ENCODE assay signal across 1 cellular context in the genomic region with DNA sequence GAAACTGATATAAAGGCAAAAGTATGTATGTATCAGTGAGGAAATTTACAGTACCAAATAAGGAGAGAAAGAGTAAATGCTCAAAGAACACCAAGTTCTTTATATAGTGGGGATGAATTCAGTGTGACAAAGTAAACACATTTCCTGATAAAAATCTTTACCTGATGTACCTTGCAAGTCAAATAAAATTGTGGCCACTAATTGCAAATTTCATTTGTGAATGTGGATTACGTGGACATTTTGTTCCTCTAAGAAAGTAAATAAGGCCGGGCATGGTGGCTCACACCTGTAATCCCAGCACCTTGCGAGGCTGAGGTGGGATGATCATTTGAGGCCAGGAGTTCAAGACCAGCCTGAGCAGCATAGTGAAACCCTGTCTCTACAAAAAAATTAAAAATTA.
TF ChIP-seq lines count a peak whose summit lies in the region.

No MANE protein-coding gene starts in this region.

TF ChIP-seq in SK-N-SH treated with all-trans-retinoic acid at 6 μM for 48 hours, 23 proteins besides CTCF, POLR2A, EP300 and RAD21 (continued from another document):
- TF ChIP-seq, protein P1, sequence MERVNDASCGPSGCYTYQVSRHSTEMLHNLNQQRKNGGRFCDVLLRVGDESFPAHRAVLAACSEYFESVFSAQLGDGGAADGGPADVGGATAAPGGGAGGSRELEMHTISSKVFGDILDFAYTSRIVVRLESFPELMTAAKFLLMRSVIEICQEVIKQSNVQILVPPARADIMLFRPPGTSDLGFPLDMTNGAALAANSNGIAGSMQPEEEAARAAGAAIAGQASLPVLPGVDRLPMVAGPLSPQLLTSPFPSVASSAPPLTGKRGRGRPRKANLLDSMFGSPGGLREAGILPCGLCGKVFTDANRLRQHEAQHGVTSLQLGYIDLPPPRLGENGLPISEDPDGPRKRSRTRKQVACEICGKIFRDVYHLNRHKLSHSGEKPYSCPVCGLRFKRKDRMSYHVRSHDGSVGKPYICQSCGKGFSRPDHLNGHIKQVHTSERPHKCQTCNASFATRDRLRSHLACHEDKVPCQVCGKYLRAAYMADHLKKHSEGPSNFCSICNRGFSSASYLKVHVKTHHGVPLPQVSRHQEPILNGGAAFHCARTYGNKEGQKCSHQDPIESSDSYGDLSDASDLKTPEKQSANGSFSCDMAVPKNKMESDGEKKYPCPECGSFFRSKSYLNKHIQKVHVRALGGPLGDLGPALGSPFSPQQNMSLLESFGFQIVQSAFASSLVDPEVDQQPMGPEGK (CRISPR knock-in tag; IDR thresholded peaks at IDR 0.05; ENCODE audit: borderline replicate concordance), result no peak
- no peak for TF ChIP-seq ESRRG (CRISPR knock-in tag; IDR thresholded peaks at IDR 0.05)
- no peak for TF ChIP-seq ZC3H10 (CRISPR knock-in tag; IDR thresholded peaks at IDR 0.05)
- TF ChIP-seq ZNF70 (CRISPR knock-in tag; IDR thresholded peaks at IDR 0.05), result no peak
TF ChIP-seq in SK-N-SH treated with all-trans-retinoic acid at 6 μM for 48 hours: peak in this region for 0.
